Comparison of ENCODE assay signal across 17 cellular contexts in genomic region chr14:54502602-54503001, GRCh38. TPM values are rescaled to one million over a fixed set of nuclear protein-coding genes. Genes with fewer than 3 reads are reported as not detected.
DNase-seq lines count a peak whose midpoint lies in the region; ATAC-seq, FAIRE-seq and TF ChIP-seq lines count a peak whose summit lies in the region.
"Had no signal": no experiment of that assay in that cellular context is flagged by ENCODE, and none has a peak within 500 bp of the region (broad histone marks: within the 10 kb centered on the region; RNA-seq: fewer than 3 reads in every experiment).

No MANE protein-coding gene starts in this region.

- peaks cover 10% of the 10 kb centered on the region for H3K27me3 Mint-ChIP-seq in MCF 10A (ENCODE audit: insufficient read depth, unreplicated experiment)
- H3K27me3 Mint-ChIP-seq in CD8-positive, alpha-beta memory T cell: peaks cover 14 to 37% of the 10 kb centered on the region in 2 donors

- H3K9me3 Mint-ChIP-seq in MCF 10A (ENCODE audit: unreplicated experiment): no peaks in the 10 kb centered on the region
- H3K9me3 Mint-ChIP-seq in CD8-positive, alpha-beta memory T cell: no peaks in the 10 kb centered on the region
- H3K9me3 Mint-ChIP-seq: activated B cell treated with CpG ODN at 0.5 μM for 24 hours; mesothelial cell of epicardium; stimulated activated naive B cell treated with anti-CD40 and anti-IgM and Interleukin-4, amounts not matched to agents 10 μg/mL and 1 μg/mL and 100 μg/mL, for 72 hours had no signal

- in situ Hi-C loops in mammary epithelial cell (cut with MboI; ENCODE audit: low sequenced_read_pairs in 2 of 2) (no loop called here), K562 (cut with MboI) (no loop called here)

- H4K20me1 ChIP-seq in mammary epithelial cell (ENCODE audit: insufficient read depth, low read length) (no peaks in the 10 kb centered on the region), K562 (replicated peaks; ENCODE audit: control insufficient read depth, insufficient read depth, low read length) (no peaks in the 10 kb centered on the region), PC-9 (ENCODE audit: insufficient read depth) (no peaks in the 10 kb centered on the region)

- H3K79me2 ChIP-seq in mammary epithelial cell (ENCODE audit: insufficient read depth, low read length) (no peaks in the 10 kb centered on the region), K562 (ENCODE audit: control insufficient read depth, insufficient read depth, low read length) (no peaks in the 10 kb centered on the region), PC-9 (ENCODE audit: low read depth) (no peaks in the 10 kb centered on the region)

- no peaks in the 10 kb centered on the region for H3K27me3 ChIP-seq in mammary epithelial cell (ENCODE audit: insufficient read depth, low read length)
- no peaks in the 10 kb centered on the region for H3K27me3 ChIP-seq in K562 (ENCODE audit: control insufficient read depth in 2 of 2, insufficient read depth in 2 of 2, low read length in 2 of 2)
- H3K27me3 ChIP-seq in upper lobe of right lung: no peaks in the 10 kb centered on the region
- no peaks in the 10 kb centered on the region for H3K27me3 ChIP-seq in PC-9 (ENCODE audit: insufficient read depth, low read depth)
- no peaks in the 10 kb centered on the region for H3K27me3 ChIP-seq in Peyer's patch
- H3K27me3 ChIP-seq in CD8-positive, alpha-beta memory T cell (ENCODE audit: insufficient read depth, low read length, poor library complexity, severe bottlenecking): no peaks in the 10 kb centered on the region
- H3K27me3 ChIP-seq: breast epithelium had no signal

- TF ChIP-seq POLR2A in NB4 (IDR thresholded peaks at IDR 0.05; ENCODE audit: extremely low read depth, insufficient read length): no peak
- no peak for TF ChIP-seq POLR2A in K562 (conservative IDR thresholded peaks at IDR 0.05)
- TF ChIP-seq POLR2A in Peyer's patch (IDR thresholded peaks at IDR 0.05): no peak

- H3K9me1 ChIP-seq in K562 (ENCODE audit: control insufficient read depth, insufficient read depth, low read length): no peaks in the 10 kb centered on the region

- no TSS peak for BruUV-seq in mammary epithelial cell (replicated peaks; lab: Mats Ljungman, UMichigan)
- no TSS peak for BruUV-seq in MCF 10A (replicated peaks; lab: Mats Ljungman, UMichigan)
- no TSS peak for BruUV-seq in K562 (replicated peaks; lab: Mats Ljungman, UMichigan)
- BruUV-seq in PC-9 (replicated peaks; lab: Mats Ljungman, UMichigan): no TSS peak

- H3K9ac ChIP-seq in mammary epithelial cell (ENCODE audit: insufficient read depth, low read length): no peak overlapping the region
- H3K9ac ChIP-seq in K562 (ENCODE audit: insufficient read depth in 1 of 2, low read depth in 2 of 2, low read length in 2 of 2): no peak overlapping the region

- no peaks in the 10 kb centered on the region for H3K9me2 ChIP-seq in PC-9 (ENCODE audit: insufficient read depth)

- FAIRE-seq in K562 (lab: Jason Lieb, UNC): peak; percentile 63
- FAIRE-seq: GM19239 had no signal

- TF ChIP-seq RAD21 in K562 (CRISPR knock-in tag; conservative IDR thresholded peaks at IDR 0.05 in 1 of 2, IDR thresholded peaks at IDR 0.05 in 1 of 2): no peak

- H3K36me3 Mint-ChIP-seq in MCF 10A (ENCODE audit: insufficient read depth, unreplicated experiment): no peaks in the 10 kb centered on the region
- peaks cover 0 to 6% (median 0%) of the 10 kb centered on the region in 3 donors for H3K36me3 Mint-ChIP-seq in CD8-positive, alpha-beta memory T cell
- H3K36me3 Mint-ChIP-seq: mesothelial cell of epicardium; stimulated activated naive B cell treated with anti-CD40 and anti-IgM and Interleukin-4, amounts not matched to agents 10 μg/mL and 1 μg/mL and 100 μg/mL, for 72 hours had no signal

- H3K27ac Mint-ChIP-seq in MCF 10A (ENCODE audit: low read depth, unreplicated experiment): no peak overlapping the region
- H3K27ac Mint-ChIP-seq in CD8-positive, alpha-beta memory T cell: no peak overlapping the region
- H3K27ac Mint-ChIP-seq: activated B cell treated with CpG ODN at 0.5 μM for 24 hours; mesothelial cell of epicardium; stimulated activated naive B cell treated with anti-CD40 and anti-IgM and Interleukin-4, amounts not matched to agents 10 μg/mL and 1 μg/mL and 100 μg/mL, for 72 hours had no signal

- ATAC-seq in K562: peak; percentile 54
- peak; percentile 69 for ATAC-seq in upper lobe of right lung

- no peaks in the 10 kb centered on the region for H3F3A ChIP-seq in PC-9 (ENCODE audit: insufficient read depth, low read depth)

- dilution Hi-C loops in mammary epithelial cell (cut with HindIII; ENCODE audit: low sequenced_read_pairs): no loop called here

- no peaks in the 10 kb centered on the region for H3K9me3 ChIP-seq in mammary epithelial cell (replicated peaks; ENCODE audit: insufficient read depth, low read length)
- H3K9me3 ChIP-seq in K562 (replicated peaks; ENCODE audit: control insufficient read depth, insufficient read depth, low read depth, low read length): no peaks in the 10 kb centered on the region
- no peaks in the 10 kb centered on the region for H3K9me3 ChIP-seq in upper lobe of right lung
- no peaks in the 10 kb centered on the region for H3K9me3 ChIP-seq in PC-9 (ENCODE audit: insufficient read depth, low read depth)
- no peaks in the 10 kb centered on the region for H3K9me3 ChIP-seq in Peyer's patch
- H3K9me3 ChIP-seq in CD8-positive, alpha-beta memory T cell (ENCODE audit: low read length): no peaks in the 10 kb centered on the region
- H3K9me3 ChIP-seq: breast epithelium had no signal

- CTCF ChIA-PET in mammary epithelial cell (lab: Charles Lee; ENCODE audit: low non-redundant PET) (no interaction called here), MCF 10A (lab: Yijun Ruan, JAX) (interaction anchor here (0.7 to 0.9 kb wide), 5 partner anchors 8 to 466 kb away, joined by 3 to 5 read pairs (median 4); no protein-coding TSS in a partner anchor), K562 (lab: Yijun Ruan, JAX; ENCODE audit: low intra/inter-chr PET ratio) (no interaction called here), PC-9 (lab: Charles Lee) (no interaction called here)
- CTCF ChIA-PET in CD8-positive, alpha-beta memory T cell (lab: Charles Lee): no interaction called here

- TF ChIP-seq EP300 in K562 (IDR thresholded peaks at IDR 0.05; ENCODE audit: low read length): peak; percentile 45

- 83% methylated on average over 2 of the region's 2 CpGs for WGBS in mammary epithelial cell (ENCODE audit: low coverage, missing lambda C conversion rate)
- 0% methylated on average over 2 of the region's 2 CpGs for WGBS in K562 (ENCODE audit: insufficient coverage, low coverage, missing lambda C conversion rate)

- H2AFZ ChIP-seq in mammary epithelial cell (ENCODE audit: low read depth, low read length): peak overlapping the region; percentile 16
- H2AFZ ChIP-seq in K562 (ENCODE audit: low read depth, low read length): no peak overlapping the region
- no peak overlapping the region for H2AFZ ChIP-seq in PC-9

- H3K27ac ChIP-seq in mammary epithelial cell (ENCODE audit: insufficient read depth, low read depth, low read length) (no peak overlapping the region), K562 (ENCODE audit: extremely low read depth, low read depth, low read length) (no peak overlapping the region), upper lobe of right lung (no peak overlapping the region), PC-9 (no peak overlapping the region), Peyer's patch (no peak overlapping the region)
- no peak overlapping the region for H3K27ac ChIP-seq in CD8-positive, alpha-beta memory T cell (ENCODE audit: low read depth, low read length)
- H3K27ac ChIP-seq: breast epithelium had no signal

- no peak overlapping the region for H3K4me3 ChIP-seq in mammary epithelial cell (replicated peaks in 1 of 3; ENCODE audit: insufficient read depth in 1 of 3, low read depth in 2 of 3, low read length in 3 of 3)
- no peak overlapping the region for H3K4me3 ChIP-seq in NB4 (ENCODE audit: low read depth, low read length)
- no peak overlapping the region for H3K4me3 ChIP-seq in K562
- H3K4me3 ChIP-seq in upper lobe of right lung: no peak overlapping the region
- H3K4me3 ChIP-seq in PC-9: no peak overlapping the region
- no peak overlapping the region for H3K4me3 ChIP-seq in Peyer's patch
- H3K4me3 ChIP-seq in CD8-positive, alpha-beta memory T cell (ENCODE audit: low read length): no peak overlapping the region
- H3K4me3 ChIP-seq: breast epithelium had no signal

- H3K36me3 ChIP-seq in mammary epithelial cell (ENCODE audit: insufficient read depth, low read length) (no peaks in the 10 kb centered on the region), K562 (ENCODE audit: control insufficient read depth, insufficient read depth, low read length) (no peaks in the 10 kb centered on the region), upper lobe of right lung (no peaks in the 10 kb centered on the region), PC-9 (ENCODE audit: low read depth) (no peaks in the 10 kb centered on the region), Peyer's patch (no peaks in the 10 kb centered on the region)
- H3K36me3 ChIP-seq in CD8-positive, alpha-beta memory T cell (ENCODE audit: insufficient read depth, low read length): no peaks in the 10 kb centered on the region
- H3K36me3 ChIP-seq: breast epithelium had no signal

- POLR2A ChIA-PET in MCF 10A (lab: Yijun Ruan, JAX) (interaction anchor here (0.9 to 2.1 kb wide), 2 partner anchors 13 to 15 kb away, joined by 3 to 8 read pairs; no protein-coding TSS in a partner anchor), K562 (lab: Yijun Ruan, JAX) (interaction anchor here (0.8 kb wide), 1 partner anchor 271 kb away, joined by 3 read pairs; no protein-coding TSS in a partner anchor), PC-9 (lab: Charles Lee; ENCODE audit: unreplicated experiment) (no interaction called here)
- POLR2A ChIA-PET in CD8-positive, alpha-beta memory T cell (lab: Charles Lee): no interaction called here

- TF ChIP-seq CTCF in mammary epithelial cell (conservative IDR thresholded peaks at IDR 0.05 in 1 of 2, IDR thresholded peaks at IDR 0.05 in 1 of 2; ENCODE audit: extremely low read depth in 1 of 2, insufficient read depth in 1 of 2, low read depth in 1 of 2, low read length in 2 of 2): no peak
- no peak for TF ChIP-seq CTCF in MCF 10A (IDR thresholded peaks at IDR 0.05; ENCODE audit: unreplicated experiment)
- TF ChIP-seq CTCF in NB4 (IDR thresholded peaks at IDR 0.05; ENCODE audit: low read depth, low read length): no peak
- no peak for TF ChIP-seq CTCF in K562 (IDR thresholded peaks at IDR 0.05 in 2 of 3, conservative IDR thresholded peaks at IDR 0.05 in 1 of 3; ENCODE audit: insufficient read depth in 2 of 3, low read depth in 1 of 3, low read length in 3 of 3)
- TF ChIP-seq CTCF in upper lobe of right lung (IDR thresholded peaks at IDR 0.05): no peak
- no peak for TF ChIP-seq CTCF in PC-9 (conservative IDR thresholded peaks at IDR 0.05)
- no peak for TF ChIP-seq CTCF in Peyer's patch (IDR thresholded peaks at IDR 0.05)

- no peak for DNase-seq in mammary epithelial cell
- DNase-seq in MCF 10A (ENCODE audit: unreplicated experiment): no peak
- peak; percentile 14 for DNase-seq in NB4 (ENCODE audit: low read depth)
- DNase-seq in K562 (ENCODE audit: extremely low read depth in 1 of 4, low spot score in 3 of 4): peak in 2 of 4 experiments; percentile 7 to 47
- no peak for DNase-seq in upper lobe of right lung
- DNase-seq in PC-9: no peak
- DNase-seq in Peyer's patch: no peak
- no peak for DNase-seq in CD8-positive, alpha-beta memory T cell
- DNase-seq: activated B cell treated with CpG ODN at 0.5 μM for 24 hours; activated CD8-positive, alpha-beta memory T cell treated with anti-CD3 and anti-CD28 coated beads, Interleukin-2, amount 50 U/mL, for 4 hours; activated naive CD4-positive, alpha-beta T cell treated with anti-CD3 and anti-CD28 coated beads, Interleukin-2, amount 50 U/mL, for 16 hours; islet precursor cell; NCI-H146; stimulated activated naive B cell treated with anti-CD40 and anti-IgM and Interleukin-4, amounts not matched to agents 10 μg/mL and 1 μg/mL and 100 μg/mL, for 72 hours had no signal

- H3K4me3 Mint-ChIP-seq in MCF 10A (ENCODE audit: unreplicated experiment): no peak overlapping the region
- H3K4me3 Mint-ChIP-seq in CD8-positive, alpha-beta memory T cell: no peak overlapping the region
- H3K4me3 Mint-ChIP-seq: activated B cell treated with CpG ODN at 0.5 μM for 24 hours; mesothelial cell of epicardium; stimulated activated naive B cell treated with anti-CD40 and anti-IgM and Interleukin-4, amounts not matched to agents 10 μg/mL and 1 μg/mL and 100 μg/mL, for 72 hours had no signal

- intact Hi-C loops in mammary epithelial cell (cut with micrococcal nuclease): loop anchor here (1.0 kb wide), 1 partner anchor 304 kb away; no protein-coding TSS in a partner anchor
- intact Hi-C loops in MCF 10A (cut with micrococcal nuclease): loop anchor here (10.0 kb wide), 1 partner anchor 272 kb away; no protein-coding TSS in a partner anchor
- intact Hi-C loops in K562 (cut with micrococcal nuclease): no loop called here
- intact Hi-C loops in upper lobe of right lung (cut with DNase I): no loop called here
- intact Hi-C loops in PC-9 (cut with micrococcal nuclease; ENCODE audit: unreplicated experiment): loop anchor here (10.0 kb wide), 1 partner anchor 272 kb away; no protein-coding TSS in a partner anchor

- no peak overlapping the region for H3K4me2 ChIP-seq in mammary epithelial cell (ENCODE audit: insufficient read depth, low read depth, low read length)
- H3K4me2 ChIP-seq in K562 (ENCODE audit: insufficient read depth, low read length): peak overlapping the region; percentile 8; the same call in 1 of the 2 replicates
- no peak overlapping the region for H3K4me2 ChIP-seq in PC-9

- H3K4me1 ChIP-seq in mammary epithelial cell (ENCODE audit: insufficient read depth, low read length): no peaks in the 10 kb centered on the region
- H3K4me1 ChIP-seq in K562 (replicated peaks in 1 of 2; ENCODE audit: control insufficient read depth in 2 of 2, insufficient read depth in 2 of 2, low read length in 2 of 2): peaks cover 0 to 12% of the 10 kb centered on the region in 2 experiments; a peak in 3 of 5 replicates
- no peaks in the 10 kb centered on the region for H3K4me1 ChIP-seq in upper lobe of right lung
- no peaks in the 10 kb centered on the region for H3K4me1 ChIP-seq in PC-9 (replicated peaks; ENCODE audit: insufficient read depth)
- H3K4me1 ChIP-seq in Peyer's patch: peaks cover 0 to 10% (median 0%) of the 10 kb centered on the region in 4 donors
- H3K4me1 ChIP-seq in CD8-positive, alpha-beta memory T cell (ENCODE audit: insufficient read depth, low read length): no peaks in the 10 kb centered on the region
- H3K4me1 ChIP-seq: breast epithelium had no signal

- H3K4me1 Mint-ChIP-seq in MCF 10A (ENCODE audit: insufficient read depth, unreplicated experiment): no peaks in the 10 kb centered on the region
- H3K4me1 Mint-ChIP-seq in CD8-positive, alpha-beta memory T cell: no peaks in the 10 kb centered on the region
- H3K4me1 Mint-ChIP-seq: activated B cell treated with CpG ODN at 0.5 μM for 24 hours had no signal

RNA-seq across cellular contexts. Expression of gene CGRRF1, which starts 7.1 kb away (rescaled TPM):
- total RNA-seq in mammary epithelial cell (10 to 100 TPM; 14.3 to 16.4 TPM), MCF 10A (2022) (17.5 and 22.3 TPM in 2 replicates), K562 (2014; rRNA removed) (1.9 and 3.0 TPM in 2 replicates), K562 (2014; rRNA removed; fragmentation: Illumina TruSeq; extraction: Trizol) (4.7 and 4.8 TPM in 2 replicates), K562 (2015; rRNA removed; fragmentation: Illumina TruSeq; extraction: Trizol) (3.3 and 3.7 TPM in 2 replicates), K562 (2021) (4.6 and 7.6 TPM in 2 replicates), upper lobe of right lung (22.5 TPM), PC-9 (2021) (10.3 and 11.3 TPM in 2 replicates), Peyer's patch (10 to 100 TPM; 11.6 to 26.8 (median 19.0) TPM)
- polyA plus RNA-seq in mammary epithelial cell (6.7 TPM), K562 (2011; rRNA removed) (4.3 and 7.1 TPM in 2 replicates), K562 (2014; fragmentation: Illumina TruSeq; extraction: Trizol) (2.4 and 3.5 TPM in 2 replicates), K562 (2014; fragmentation: Nextera tagmentation; extraction: Ambion mirVana) (10 to 100 TPM; 13.5 to 15.8 TPM), K562 (2014; rRNA removed) (2.3 and 2.8 TPM in 2 replicates)
- polyA minus RNA-seq in mammary epithelial cell: not detected
- total RNA-seq in K562 (2011; cell fraction: chromatin; rRNA removed; ENCODE audit: low replicate concordance): 3.1 and 7.7 TPM in 2 replicates
- total RNA-seq in K562 (2011; cell fraction: nucleolus; rRNA removed): 2.0 and 3.3 TPM in 2 replicates
- total RNA-seq in K562 (2011; cell fraction: nucleoplasm; rRNA removed): 4.2 and 7.3 TPM in 2 replicates
- 0.64 and 1.1 TPM in 2 replicates for polyA plus RNA-seq in K562 (2011; cell fraction: cytosol; rRNA removed)
- polyA plus RNA-seq in K562 (2011; cell fraction: nucleus; rRNA removed): 1.6 and 2.0 TPM in 2 replicates
- polyA plus RNA-seq in K562 (2012): 6.2 and 6.8 TPM in 2 replicates
- 2.2 and 5.4 TPM in 2 replicates for polyA minus RNA-seq in K562 (2011; rRNA and poly(A)+ RNA removed)
- 1.2 TPM in 1 of 2 replicates, not detected in the other for polyA minus RNA-seq in K562 (2011; cell fraction: cytosol; rRNA and poly(A)+ RNA removed)
- polyA minus RNA-seq in K562 (2011; cell fraction: nucleus; rRNA and poly(A)+ RNA removed): 1.3 and 1.6 TPM in 2 replicates
- total RNA-seq in CD8-positive, alpha-beta memory T cell: 10 to 100 TPM; 13.3 to 15.3 TPM
- 27.3 TPM for polyA plus RNA-seq in CD8-positive, alpha-beta memory T cell

RNA-seq across cellular contexts. Expression of gene GMFB, which starts 13.8 kb away (rescaled TPM):
- total RNA-seq in mammary epithelial cell (100 to 1,000 TPM in 1 of 2 donors, 10 to 100 TPM in 1; 65.9 to 104 TPM), MCF 10A (2022) (53.3 and 65.0 TPM in 2 replicates), K562 (2014; rRNA removed) (13.1 and 15.1 TPM in 2 replicates), K562 (2014; rRNA removed; fragmentation: Illumina TruSeq; extraction: Trizol) (31.6 and 34.7 TPM in 2 replicates), K562 (2015; rRNA removed; fragmentation: Illumina TruSeq; extraction: Trizol) (27.7 and 31.7 TPM in 2 replicates), K562 (2021) (22.1 and 22.7 TPM in 2 replicates), upper lobe of right lung (52.9 TPM), PC-9 (2021) (32.2 and 35.5 TPM in 2 replicates), Peyer's patch (10 to 100 TPM; 35.5 to 60.9 (median 41.3) TPM)
- polyA plus RNA-seq in mammary epithelial cell (15.5 TPM), K562 (2011; rRNA removed) (9.9 and 15.1 TPM in 2 replicates), K562 (2014; fragmentation: Illumina TruSeq; extraction: Trizol) (20.4 and 21.2 TPM in 2 replicates), K562 (2014; fragmentation: Nextera tagmentation; extraction: Ambion mirVana) (10 to 100 TPM; 20.1 to 20.5 TPM), K562 (2014; rRNA removed) (13.2 and 14.0 TPM in 2 replicates)
- polyA minus RNA-seq in mammary epithelial cell: 8.8 TPM
- 4.6 and 11.4 TPM in 2 replicates for total RNA-seq in K562 (2011; cell fraction: chromatin; rRNA removed; ENCODE audit: low replicate concordance)
- 5.7 TPM in 2 replicates for total RNA-seq in K562 (2011; cell fraction: nucleolus; rRNA removed)
- 10.6 and 17.6 TPM in 2 replicates for total RNA-seq in K562 (2011; cell fraction: nucleoplasm; rRNA removed)
- 1.0 and 4.3 TPM in 2 replicates for polyA plus RNA-seq in K562 (2011; cell fraction: cytosol; rRNA removed)
- polyA plus RNA-seq in K562 (2011; cell fraction: nucleus; rRNA removed): 4.2 and 8.2 TPM in 2 replicates
- 14.3 and 14.9 TPM in 2 replicates for polyA plus RNA-seq in K562 (2012)
- 13.9 and 16.4 TPM in 2 replicates for polyA minus RNA-seq in K562 (2011; rRNA and poly(A)+ RNA removed)
- 2.9 and 4.7 TPM in 2 replicates for polyA minus RNA-seq in K562 (2011; cell fraction: cytosol; rRNA and poly(A)+ RNA removed)
- polyA minus RNA-seq in K562 (2011; cell fraction: nucleus; rRNA and poly(A)+ RNA removed): 8.8 and 13.8 TPM in 2 replicates
- 10 to 100 TPM; 56.4 to 61.3 TPM for total RNA-seq in CD8-positive, alpha-beta memory T cell
- polyA plus RNA-seq in CD8-positive, alpha-beta memory T cell: 18.2 TPM

Comparison
In these comparisons a context has a peak if more than half of its experiments do, and no peak if none do; other contexts are left out.
1. intact Hi-C loops: an anchor here in mammary epithelial cell (1.0 kb wide), MCF 10A (10.0 kb wide) and PC-9 (10.0 kb wide); none called in K562 and upper lobe of right lung.
2. POLR2A ChIA-PET loops: an anchor here in MCF 10A (0.9 to 2.1 kb wide) and K562 (0.8 kb wide); none called in PC-9 and CD8-positive, alpha-beta memory T cell.